ENCODE assay signal across 12 cellular contexts in the genomic region with DNA sequence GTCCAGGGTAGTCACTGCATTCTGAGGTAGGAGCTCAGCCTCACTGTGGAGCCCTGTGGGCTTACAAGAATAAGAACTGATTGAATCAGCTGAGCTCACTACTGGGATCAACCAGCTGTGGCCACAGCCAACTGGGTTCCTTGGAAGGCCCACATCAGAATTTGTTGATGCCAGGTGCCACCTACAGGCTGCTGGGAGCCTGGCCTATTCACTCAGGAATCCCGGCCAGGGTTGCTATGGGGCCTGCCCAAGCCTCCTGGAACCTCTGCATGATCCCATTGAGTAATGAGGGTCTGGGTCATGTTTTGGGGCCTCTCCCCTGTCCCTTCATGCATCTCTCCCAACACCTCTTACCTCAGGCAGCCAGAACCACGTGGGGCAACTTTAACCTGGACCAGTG. TPM values are rescaled to one million over a fixed set of nuclear protein-coding genes. Genes with fewer than 3 reads are reported as not detected.
DNase-seq lines count a peak whose midpoint lies in the region; ATAC-seq and TF ChIP-seq lines count a peak whose summit lies in the region.
"Had no signal": no experiment of that assay in that cellular context is flagged by ENCODE, and none has a peak within 500 bp of the region (broad histone marks: within the 10 kb centered on the region; RNA-seq: fewer than 3 reads in every experiment).

No MANE protein-coding gene starts in this region.

- TF ChIP-seq EP300 in transverse colon (IDR thresholded peaks at IDR 0.05; ENCODE audit: low read depth): no peak

- H3K36me3 ChIP-seq in PC-9 (ENCODE audit: low read depth) (no peaks in the 10 kb centered on the region), transverse colon (no peaks in the 10 kb centered on the region)

- H3K9me3 ChIP-seq in PC-9 (ENCODE audit: insufficient read depth, low read depth) (no peaks in the 10 kb centered on the region), transverse colon (no peaks in the 10 kb centered on the region)

- CTCF ChIA-PET in PC-9 (lab: Charles Lee): interaction anchor here (0.6 to 1.0 kb wide), 3 partner anchors 45 to 681 kb away, joined by 3 to 4 read pairs (median 4); no protein-coding TSS in a partner anchor
- CTCF ChIA-PET in activated naive CD4-positive, alpha-beta T cell treated with anti-CD3 and anti-CD28 coated beads, Interleukin-2, amount 10 ng/mL, durations not matched to agents 7 days and 5 days (lab: Charles Lee): no interaction called here

- no peak overlapping the region for H3K4me3 Mint-ChIP-seq in activated naive CD4-positive, alpha-beta T cell treated with anti-CD3 and anti-CD28 coated beads, Interleukin-2, amount 10 ng/mL, durations not matched to agents 7 days and 5 days
- H3K4me3 Mint-ChIP-seq: activated naive CD8-positive, alpha-beta T cell; CD14-positive monocyte had no signal

- H3K4me1 Mint-ChIP-seq in activated naive CD4-positive, alpha-beta T cell treated with anti-CD3 and anti-CD28 coated beads, Interleukin-2, amount 10 ng/mL, durations not matched to agents 7 days and 5 days: no peaks in the 10 kb centered on the region
- H3K4me1 Mint-ChIP-seq: CD14-positive monocyte had no signal

- no peaks in the 10 kb centered on the region for H3K27me3 ChIP-seq in PC-9 (ENCODE audit: insufficient read depth, low read depth)
- no peaks in the 10 kb centered on the region for H3K27me3 ChIP-seq in transverse colon

- no peak for TF ChIP-seq POLR2A in transverse colon (IDR thresholded peaks at IDR 0.05)

- H3K9me3 Mint-ChIP-seq in activated naive CD4-positive, alpha-beta T cell treated with anti-CD3 and anti-CD28 coated beads, Interleukin-2, amount 10 ng/mL, durations not matched to agents 7 days and 5 days: no peaks in the 10 kb centered on the region

- H3K27ac ChIP-seq in PC-9: no peak overlapping the region
- no peak overlapping the region for H3K27ac ChIP-seq in transverse colon

- no peaks in the 10 kb centered on the region for H3F3A ChIP-seq in PC-9 (ENCODE audit: insufficient read depth, low read depth)

- H3K27ac Mint-ChIP-seq in activated naive CD4-positive, alpha-beta T cell treated with anti-CD3 and anti-CD28 coated beads, Interleukin-2, amount 10 ng/mL, durations not matched to agents 7 days and 5 days: no peak overlapping the region
- H3K27ac Mint-ChIP-seq: activated naive CD8-positive, alpha-beta T cell; CD14-positive monocyte had no signal

- ATAC-seq in left ventricle myocardium superior (no peak), HG03378 (IDR thresholded peaks at IDR 0.05; ENCODE audit: unreplicated experiment) (no peak)

- 50% methylated on average over 2 of the region's 2 CpGs; no CpG with 5 or more reads in 1 of the 2 donors for WGBS in transverse colon (ENCODE audit: low coverage in 1 of 2), 2 donors

- peak; percentile 69 for TF ChIP-seq CTCF in PC-9 (conservative IDR thresholded peaks at IDR 0.05)
- peak; percentile 41 for TF ChIP-seq CTCF in fibroblast of the aortic adventitia (IDR thresholded peaks at IDR 0.05; ENCODE audit: insufficient read depth, low read length)
- peak in 2 of 5 experiments; percentile 17 to 22 for TF ChIP-seq CTCF in transverse colon (IDR thresholded peaks at IDR 0.05)

- H3K27me3 Mint-ChIP-seq in activated naive CD4-positive, alpha-beta T cell treated with anti-CD3 and anti-CD28 coated beads, Interleukin-2, amount 10 ng/mL, durations not matched to agents 7 days and 5 days: no peaks in the 10 kb centered on the region

- DNase-seq in left ventricle myocardium superior (peak; percentile 18), cardiac septum (ENCODE audit: low spot score) (no peak), PC-9 (peak in 1 of 2 experiments; percentile 16), fibroblast of the aortic adventitia (ENCODE audit: low read depth) (peak; percentile 23), transverse colon (peak; percentile 32), hippocampal formation (lab: John Stamatoyannopoulos, UW) (no peak)
- no peak for DNase-seq in activated naive CD4-positive, alpha-beta T cell treated with anti-CD3 and anti-CD28 coated beads, Interleukin-2, amount 10 ng/mL, durations not matched to agents 7 days and 5 days

- H2AFZ ChIP-seq in PC-9: no peak overlapping the region

- no peaks in the 10 kb centered on the region for H3K36me3 Mint-ChIP-seq in activated naive CD4-positive, alpha-beta T cell treated with anti-CD3 and anti-CD28 coated beads, Interleukin-2, amount 10 ng/mL, durations not matched to agents 7 days and 5 days
- H3K36me3 Mint-ChIP-seq: CD14-positive monocyte had no signal

- intact Hi-C loops in left ventricle myocardium superior (cut with micrococcal nuclease): no loop called here
- intact Hi-C loops in cardiac septum (cut with DNase I): no loop called here
- intact Hi-C loops in PC-9 (cut with micrococcal nuclease; ENCODE audit: unreplicated experiment): loop anchor here (5.0 kb wide), 2 partner anchors 34 to 64 kb away; no protein-coding TSS in a partner anchor
- intact Hi-C loops in transverse colon (cut with DNase I; ENCODE audit: low total_unique reads): no loop called here

- BruUV-seq in PC-9 (replicated peaks; lab: Mats Ljungman, UMichigan): no TSS peak

- no peaks in the 10 kb centered on the region for H3K79me2 ChIP-seq in PC-9 (ENCODE audit: low read depth)

- no peaks in the 10 kb centered on the region for H4K20me1 ChIP-seq in PC-9 (ENCODE audit: insufficient read depth)

- no peak overlapping the region for H3K4me3 ChIP-seq in PC-9
- no peak overlapping the region for H3K4me3 ChIP-seq in fibroblast of the aortic adventitia (ENCODE audit: low read depth, low read length)
- no peak overlapping the region for H3K4me3 ChIP-seq in transverse colon

- POLR2A ChIA-PET in PC-9 (lab: Charles Lee; ENCODE audit: unreplicated experiment): no interaction called here

- H3K4me2 ChIP-seq in PC-9: no peak overlapping the region

- H3K9me2 ChIP-seq in PC-9 (ENCODE audit: insufficient read depth): no peaks in the 10 kb centered on the region

- H3K4me1 ChIP-seq in PC-9 (replicated peaks; ENCODE audit: insufficient read depth): no peaks in the 10 kb centered on the region
- H3K4me1 ChIP-seq in transverse colon: no peaks in the 10 kb centered on the region

- in situ Hi-C loops in transverse colon (cut with MboI; ENCODE audit: low pct_ligation_motif_present in 1 of 4, low pct_unique_long_range_greater_than_20kb in 1 of 4, low sequenced_read_pairs in 3 of 4): no loop called here

RNA-seq across cellular contexts. Expression of gene KIAA1210, which starts 53.9 kb away (rescaled TPM):
- total RNA-seq in left ventricle myocardium superior (not detected), cardiac septum (0.08 TPM), PC-9 (2021) (not detected in 2 replicates), fibroblast of the aortic adventitia (ENCODE audit: low replicate concordance) (not detected in 2 replicates), transverse colon (not detected)
- total RNA-seq: fibroblast of lung, mononuclear cell had no signal

RNA-seq across cellular contexts. Expression of gene PGRMC1, which starts 54.6 kb away (rescaled TPM):
- total RNA-seq in left ventricle myocardium superior (16.5 TPM), cardiac septum (16.5 TPM), PC-9 (2021) (133 and 204 TPM in 2 replicates), fibroblast of the aortic adventitia (ENCODE audit: low replicate concordance) (38.3 and 162 TPM in 2 replicates), transverse colon (100 to 1,000 TPM in 2 of 4 donors, 10 to 100 TPM in 2; 96.7 to 213 (median 136) TPM)

Comparison
In these comparisons a context has a peak if more than half of its experiments do, and no peak if none do; other contexts are left out.
1. DNase-seq: peak in left ventricle myocardium superior (single experiment), fibroblast of the aortic adventitia (single experiment) and transverse colon (single experiment); none in cardiac septum (single experiment), hippocampal formation (0 of 2) and activated naive CD4-positive, alpha-beta T cell treated with anti-CD3 and anti-CD28 coated beads, Interleukin-2, amount 10 ng/mL, durations not matched to agents 7 days and 5 days (single experiment).